Comparison of ENCODE assay signal across 23 cellular contexts in the genomic region with DNA sequence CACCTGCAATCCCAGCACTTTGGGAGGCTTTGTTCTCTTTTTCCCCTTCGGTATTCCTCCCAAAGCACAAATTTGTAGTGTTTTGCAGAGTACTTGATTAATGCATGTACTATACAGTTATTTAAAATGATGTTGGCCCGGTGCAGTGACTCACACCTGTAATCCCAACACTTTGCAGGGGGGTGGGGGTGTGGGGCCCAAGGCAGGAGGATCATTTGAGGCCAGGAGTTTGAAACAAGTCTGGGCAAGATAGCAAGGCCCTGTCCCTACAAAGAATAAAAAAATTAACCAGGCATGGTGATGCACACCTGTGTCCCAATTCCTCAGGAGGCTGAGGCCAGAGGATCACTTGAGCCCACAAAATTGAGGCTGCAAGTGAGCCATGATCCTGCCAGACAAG.
"Had no signal": no experiment of that assay in that cellular context is flagged by ENCODE, and none has a peak within 500 bp of the region (broad histone marks: within the 10 kb centered on the region; RNA-seq: fewer than 3 reads in every experiment).

No MANE protein-coding gene starts in this region.

- DNase-seq: gastrocnemius medialis; glutamatergic neuron; immature natural killer cell; kidney; left cardiac atrium; left ventricle myocardium inferior; lower lobe of right lung; mesenchymal stem cell; midbrain; psoas muscle; retina; spleen; stimulated activated CD4-positive, alpha-beta T cell treated with anti-CD3 and anti-CD28 coated beads, Interleukin-15, amount 100 ng/mL, for 24 hours; stimulated activated CD4-positive, alpha-beta T cell treated with anti-CD3 and anti-CD28 coated beads, Interleukin-1b, Interleukin-23, amount 100 ng/mL, for 48 hours; stimulated activated CD4-positive, alpha-beta T cell treated with anti-CD3 and anti-CD28 coated beads, Interleukin-4, amount 100 ng/mL, for 24 hours; stimulated activated naive CD8-positive, alpha-beta T cell treated with anti-CD3 and anti-CD28 coated beads, Interleukin-15, amount 100 ng/mL, for 72 hours; testis; upper lobe of right lung had no signal

- H3K27ac ChIP-seq: gastrocnemius medialis, left ventricle myocardium inferior, lower lobe of right lung, neutrophil, psoas muscle, spleen, testis, tibial nerve, upper lobe of right lung had no signal

- H3K4me1 ChIP-seq: gastrocnemius medialis, lower lobe of right lung, psoas muscle, spleen, upper lobe of right lung had no signal

- H3K9me3 ChIP-seq: gastrocnemius medialis, neutrophil, testis, upper lobe of right lung had no signal

- H3K36me3 ChIP-seq: gastrocnemius medialis, left ventricle myocardium inferior, lower lobe of right lung, neutrophil, spleen, tibial nerve, upper lobe of right lung had no signal

- ATAC-seq: gastrocnemius medialis; left cardiac atrium; lower lobe of right lung; natural killer cell treated with Interleukin-12 subunit alpha and Interleukin-12 subunit beta and Interleukin-15 and Interleukin-18, amount 100 ng/mL, for 72 hours; psoas muscle; sciatic nerve; stimulated activated memory B cell treated with anti-CD40 and anti-IgM and Interleukin-4, amounts not matched to agents 10 μg/mL and 1 μg/mL and 100 μg/mL, for 72 hours; stimulated activated naive CD8-positive, alpha-beta T cell treated with anti-CD3 and anti-CD28 coated beads, Interleukin-15, amount 100 ng/mL, for 72 hours; upper lobe of right lung had no signal

- H3K27me3 ChIP-seq: neutrophil, spleen, testis, tibial nerve, upper lobe of right lung had no signal

- H3K4me3 ChIP-seq: gastrocnemius medialis, left ventricle myocardium inferior, lower lobe of right lung, psoas muscle, spleen, testis, tibial nerve, upper lobe of right lung had no signal
